8 cellular contexts compared by ENCODE assay signal in genomic region chr20:32456869-32457421, GRCh38.
DNase-seq lines count a peak whose midpoint lies in the region; TF ChIP-seq lines count a peak whose summit lies in the region.

No MANE protein-coding gene starts in this region.

- peaks cover 7 to 24% of the 10 kb centered on the region in 2 donors for H3K4me1 ChIP-seq in adrenal gland (replicated peaks in 1 of 2)
- peaks cover 9% of the 10 kb centered on the region for H3K4me1 ChIP-seq in iPS DF 6.9 (ENCODE audit: control insufficient read depth, insufficient read depth, low read length)
- H3K4me1 ChIP-seq in skeletal muscle tissue (ENCODE audit: control insufficient read depth in 3 of 3, insufficient read depth in 3 of 3, low read length in 3 of 3), result peaks cover 0 to 17% (median 9%) of the 10 kb centered on the region in 3 donors

- H3K4me3 ChIP-seq in adrenal gland (peak overlapping the region in 2 of 4 donors; percentile 42 to 65), iPS DF 6.9 (ENCODE audit: low read length) (peak overlapping the region; percentile 36; the same call in 1 of the 2 replicates), skeletal muscle tissue (ENCODE audit: low read length in 3 of 3) (peak overlapping the region in 2 of 3 donors; percentile 36 to 54)

- H3K27me3 ChIP-seq in adrenal gland, result no peaks in the 10 kb centered on the region
- H3K27me3 ChIP-seq in iPS DF 6.9 (ENCODE audit: control insufficient read depth, insufficient read depth, low read length), result no peaks in the 10 kb centered on the region
- H3K27me3 ChIP-seq in skeletal muscle tissue (ENCODE audit: control insufficient read depth in 3 of 3, insufficient read depth in 3 of 3, low read length in 3 of 3), result no peaks in the 10 kb centered on the region

- H3K4me1 Mint-ChIP-seq in activated naive CD4-positive, alpha-beta T cell treated with anti-CD3 and anti-CD28 coated beads for 36 hours (ENCODE audit: low read depth), result peaks cover 3% of the 10 kb centered on the region

- whole genome bisulfite sequencing in adrenal gland, 4 donors, result 4 to 38% (median 10%) methylated on average over 1 to 33 of the region's 33 CpGs
- no CpG with 5 or more reads among the region's 33 CpGs for WGBS in iPS DF 6.9 (ENCODE audit: insufficient coverage, insufficient read length)

- H3K9me3 ChIP-seq in adrenal gland (replicated peaks in 1 of 3) (no peaks in the 10 kb centered on the region), iPS DF 6.9 (ENCODE audit: control insufficient read depth, insufficient read depth, low read length) (no peaks in the 10 kb centered on the region), skeletal muscle tissue (ENCODE audit: control insufficient read depth in 3 of 3, low read length in 3 of 3) (no peaks in the 10 kb centered on the region)

- intact Hi-C loops in adrenal gland (cut with DNase I), result loop anchor here in 1 of 2 donors (10.0 kb wide), 1 partner anchor 122 kb away; no protein-coding TSS in a partner anchor
- intact Hi-C loops in activated naive CD4-positive, alpha-beta T cell treated with anti-CD3 and anti-CD28 coated beads for 36 hours (cut with micrococcal nuclease), result no loop called here

- no peak overlapping the region for H3K27ac Mint-ChIP-seq in activated naive CD4-positive, alpha-beta T cell treated with anti-CD3 and anti-CD28 coated beads for 36 hours

- no peak for TF ChIP-seq POLR2A in adrenal gland (IDR thresholded peaks at IDR 0.05)

- H3K9me3 Mint-ChIP-seq in activated naive CD4-positive, alpha-beta T cell treated with anti-CD3 and anti-CD28 coated beads for 36 hours, result no peaks in the 10 kb centered on the region

- DNase-seq in EH (ENCODE audit: low read depth) (peak; percentile 52), HuH-7.5 (ENCODE audit: low spot score) (peak; percentile 96), adrenal gland (peak in 2 of 7 donors; percentile 49 to 55), iPS DF 6.9 (ENCODE audit: low read depth, low spot score) (peak; percentile 37), Ammon's horn (ENCODE audit: low spot score) (no peak), DMS153 (lab: John Stamatoyannopoulos, UW) (no peak)
- no peak for DNase-seq in activated naive CD4-positive, alpha-beta T cell treated with anti-CD3 and anti-CD28 coated beads for 36 hours

- CTCF ChIA-PET in activated naive CD4-positive, alpha-beta T cell treated with anti-CD3 and anti-CD28 coated beads for 36 hours (lab: Charles Lee), result interaction anchor here (0.5 kb wide), 1 partner anchor 355 kb away, joined by 4 read pairs; no protein-coding TSS in a partner anchor

- H3K36me3 ChIP-seq in adrenal gland (replicated peaks in 1 of 2), result peaks cover 0 to 17% of the 10 kb centered on the region in 2 donors
- H3K36me3 ChIP-seq in iPS DF 6.9 (ENCODE audit: control insufficient read depth, insufficient read depth, low read length), result peaks cover 13% of the 10 kb centered on the region; the same call in 1 of the 2 replicates
- H3K36me3 ChIP-seq in skeletal muscle tissue (ENCODE audit: control insufficient read depth in 3 of 3, insufficient read depth in 3 of 3, low read length in 3 of 3), result peaks cover 0 to 5% (median 0%) of the 10 kb centered on the region in 3 donors

- TF ChIP-seq CTCF in adrenal gland (IDR thresholded peaks at IDR 0.05), result peak; percentile 51 to 81 (median 71)

- H3K27me3 Mint-ChIP-seq in activated naive CD4-positive, alpha-beta T cell treated with anti-CD3 and anti-CD28 coated beads for 36 hours (ENCODE audit: low read depth), result no peaks in the 10 kb centered on the region

- H3K27ac ChIP-seq in adrenal gland (peak overlapping the region in 2 of 5 donors; percentile 50 to 58), iPS DF 6.9 (ENCODE audit: low read length) (no peak overlapping the region), skeletal muscle tissue (ENCODE audit: low read depth, low read length) (no peak overlapping the region)

- H3K9ac ChIP-seq in skeletal muscle tissue (ENCODE audit: low read depth in 1 of 3, low read length in 3 of 3), result peak overlapping the region in 1 of 3 donors; percentile 50

- peaks cover 3% of the 10 kb centered on the region for H3K36me3 Mint-ChIP-seq in activated naive CD4-positive, alpha-beta T cell treated with anti-CD3 and anti-CD28 coated beads for 36 hours (ENCODE audit: low read depth)

- H3K4me3 Mint-ChIP-seq in activated naive CD4-positive, alpha-beta T cell treated with anti-CD3 and anti-CD28 coated beads for 36 hours, result no peak overlapping the region

Comparison
In these comparisons a context has a peak if more than half of its experiments do, and no peak if none do; other contexts are left out.
1. DNase-seq: peak in EH (single experiment), HuH-7.5 (single experiment) and iPS DF 6.9 (single experiment); none in Ammon's horn (single experiment), activated naive CD4-positive, alpha-beta T cell treated with anti-CD3 and anti-CD28 coated beads for 36 hours (single experiment) and DMS153 (single experiment).